ENCODE assay signal across 1 cellular context in genomic region chr11:790721-791564, GRCh38.
TF ChIP-seq lines count a peak whose summit lies in the region.

No MANE protein-coding gene starts in this region.

TF ChIP-seq in K562, 482 proteins besides CTCF, POLR2A, EP300 and RAD21:
- TF ChIP-seq POLR2G (IDR thresholded peaks at IDR 0.05; ENCODE audit: low read depth, low read length) = peak; percentile 69
- TF ChIP-seq REST (CRISPR knock-in tag; IDR thresholded peaks at IDR 0.05; ENCODE audit: low read depth) = no peak
- TF ChIP-seq ZNF444 (CRISPR knock-in tag; IDR thresholded peaks at IDR 0.05) = no peak
- no peak for TF ChIP-seq ILK (tag; IDR thresholded peaks at IDR 0.05; ENCODE audit: borderline replicate concordance, low read depth)
- peak; percentile 30 for TF ChIP-seq RBFOX2 (IDR thresholded peaks at IDR 0.05; ENCODE audit: low read depth, low read length)
- TF ChIP-seq SUPT5H (IDR thresholded peaks at IDR 0.05) = 0 out of 2 replicates have a peak, but pooled peaks have one; percentile 45
TF ChIP-seq in K562: peak in this region for 3.
